Comparison of ENCODE assay signal across 14 cellular contexts in the genomic region with DNA sequence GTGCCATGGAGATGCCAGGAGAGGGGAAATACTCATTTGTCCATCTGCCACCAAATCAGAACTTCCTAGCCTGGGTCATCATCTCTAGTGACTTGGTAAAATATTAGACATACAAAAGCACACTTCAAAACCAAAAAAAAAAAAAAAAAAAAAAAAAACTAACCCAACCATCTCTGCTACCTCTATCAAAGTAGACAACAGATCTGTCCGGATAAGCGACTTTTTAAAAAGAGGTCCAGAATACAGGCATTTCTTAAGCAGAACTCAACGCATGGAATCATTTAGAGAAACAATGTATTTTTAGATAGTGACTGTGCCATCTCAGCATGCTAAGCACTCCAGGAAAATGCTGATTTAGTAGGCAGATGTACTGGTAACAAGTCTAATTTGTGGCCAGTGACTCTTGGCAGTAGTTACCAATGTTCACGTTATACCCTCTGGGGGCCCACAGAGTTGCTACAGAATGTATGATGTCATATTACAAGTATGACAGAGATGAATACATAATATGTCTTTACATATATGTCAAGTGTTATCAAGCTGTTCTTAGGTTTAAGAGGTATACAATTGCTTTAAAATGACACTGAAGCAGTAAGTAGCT.
DNase-seq lines count a peak whose midpoint lies in the region; ATAC-seq and TF ChIP-seq lines count a peak whose summit lies in the region.
"Had no signal": no experiment of that assay in that cellular context is flagged by ENCODE, and none has a peak within 500 bp of the region (broad histone marks: within the 10 kb centered on the region; RNA-seq: fewer than 3 reads in every experiment).

No MANE protein-coding gene starts in this region.

- H3K4me3 ChIP-seq in left ventricle myocardium inferior (no peak overlapping the region), epithelial cell of esophagus (ENCODE audit: low read length) (no peak overlapping the region), Caco-2 (ENCODE audit: low read depth, low read length) (no peak overlapping the region)
- H3K4me3 ChIP-seq: vagina had no signal

- no peak overlapping the region for H3K27ac ChIP-seq in left ventricle myocardium inferior (replicated peaks)
- H3K27ac ChIP-seq: vagina had no signal

- POLR2A ChIA-PET in Caco-2 (lab: Charles Lee) = no interaction called here

- H3K36me3 Mint-ChIP-seq in stimulated activated effector memory CD8-positive, alpha-beta T cell treated with anti-CD3 and anti-CD28 coated beads, Interleukin-12 subunit alpha, Interleukin-12 subunit beta, amount 100 ng/mL, for 72 hours = peaks cover 74% of the 10 kb centered on the region
- H3K36me3 Mint-ChIP-seq in Caco-2 (ENCODE audit: insufficient read depth, unreplicated experiment) = peaks cover 27% of the 10 kb centered on the region

- TF ChIP-seq CTCF in left ventricle myocardium inferior (IDR thresholded peaks at IDR 0.05; ENCODE audit: borderline replicate concordance) = no peak
- no peak for TF ChIP-seq CTCF in epithelial cell of esophagus (IDR thresholded peaks at IDR 0.05; ENCODE audit: insufficient read depth, low read depth, low read length, missing control alignments)
- no peak for TF ChIP-seq CTCF in Caco-2 (IDR thresholded peaks at IDR 0.05; ENCODE audit: insufficient read depth in 1 of 2, low read depth in 1 of 2, low read length in 1 of 2, severe bottlenecking in 1 of 2, unreplicated experiment in 1 of 2)

- H3K4me1 ChIP-seq in left ventricle myocardium inferior (peaks cover 56% of the 10 kb centered on the region), Caco-2 (no peaks in the 10 kb centered on the region)

- no peaks in the 10 kb centered on the region for H3K9me3 Mint-ChIP-seq in stimulated activated effector memory CD8-positive, alpha-beta T cell treated with anti-CD3 and anti-CD28 coated beads, Interleukin-12 subunit alpha, Interleukin-12 subunit beta, amount 100 ng/mL, for 72 hours
- H3K9me3 Mint-ChIP-seq in Caco-2 (ENCODE audit: unreplicated experiment) = no peaks in the 10 kb centered on the region

- DNase-seq in Right ventricle myocardium superior = no peak
- no peak for DNase-seq in left ventricle myocardium inferior
- DNase-seq in NCI-H226 = peak; percentile 31
- peak; percentile 9 for DNase-seq in epithelial cell of esophagus (ENCODE audit: low read depth)
- no peak for DNase-seq in stimulated activated effector memory CD8-positive, alpha-beta T cell treated with anti-CD3 and anti-CD28 coated beads, Interleukin-12 subunit alpha, Interleukin-12 subunit beta, amount 100 ng/mL, for 72 hours (ENCODE audit: low spot score in 2 of 2)
- no peak for DNase-seq in Caco-2
- DNase-seq: activated CD4-positive, CD25-positive, alpha-beta regulatory T cell; activated gamma-delta T cell treated with Interleukin-2 at 50 U/mL for 16 hours; C1 segment of cervical spinal cord; dermis blood vessel endothelial cell; stimulated activated CD4-positive, alpha-beta T cell treated with anti-CD3 and anti-CD28 coated beads, Interleukin-12 subunit alpha, Interleukin-12 subunit beta, amount 100 ng/mL, for 4 hours had no signal

- CTCF ChIA-PET in Caco-2 (lab: Charles Lee) = interaction anchor here (0.7 kb wide), 1 partner anchor 19 kb away, joined by 4 read pairs; no protein-coding TSS in a partner anchor

- H3K27me3 Mint-ChIP-seq in Caco-2 (ENCODE audit: insufficient read depth, unreplicated experiment) = no peaks in the 10 kb centered on the region

- H3K27ac Mint-ChIP-seq in stimulated activated effector memory CD8-positive, alpha-beta T cell treated with anti-CD3 and anti-CD28 coated beads, Interleukin-12 subunit alpha, Interleukin-12 subunit beta, amount 100 ng/mL, for 72 hours = no peak overlapping the region
- no peak overlapping the region for H3K27ac Mint-ChIP-seq in Caco-2 (ENCODE audit: unreplicated experiment)

- no peaks in the 10 kb centered on the region for H3K27me3 ChIP-seq in left ventricle myocardium inferior (ENCODE audit: low read depth)
- no peaks in the 10 kb centered on the region for H3K27me3 ChIP-seq in Caco-2 (replicated peaks; ENCODE audit: control insufficient read depth, insufficient read depth, low read length)
- H3K27me3 ChIP-seq: vagina had no signal

- peaks cover 8% of the 10 kb centered on the region for H3K4me1 Mint-ChIP-seq in stimulated activated effector memory CD8-positive, alpha-beta T cell treated with anti-CD3 and anti-CD28 coated beads, Interleukin-12 subunit alpha, Interleukin-12 subunit beta, amount 100 ng/mL, for 72 hours
- no peaks in the 10 kb centered on the region for H3K4me1 Mint-ChIP-seq in Caco-2 (ENCODE audit: low read depth, unreplicated experiment)

- no peak overlapping the region for H3K4me3 Mint-ChIP-seq in stimulated activated effector memory CD8-positive, alpha-beta T cell treated with anti-CD3 and anti-CD28 coated beads, Interleukin-12 subunit alpha, Interleukin-12 subunit beta, amount 100 ng/mL, for 72 hours
- H3K4me3 Mint-ChIP-seq in Caco-2 (ENCODE audit: unreplicated experiment) = no peak overlapping the region

- peak; percentile 12 for ATAC-seq in Right ventricle myocardium superior (ENCODE audit: poor library complexity)
- peak; percentile 85 for ATAC-seq in stimulated activated effector memory CD8-positive, alpha-beta T cell treated with anti-CD3 and anti-CD28 coated beads, Interleukin-12 subunit alpha, Interleukin-12 subunit beta, amount 100 ng/mL, for 72 hours
- no peak for ATAC-seq in GM18498 (IDR thresholded peaks at IDR 0.05; ENCODE audit: unreplicated experiment)
- no peak for ATAC-seq in HG03432 (IDR thresholded peaks at IDR 0.05; ENCODE audit: unreplicated experiment)

- H3K9me3 ChIP-seq in left ventricle myocardium inferior (replicated peaks) (no peaks in the 10 kb centered on the region), Caco-2 (no peaks in the 10 kb centered on the region)
- H3K9me3 ChIP-seq: vagina had no signal

- H3K36me3 ChIP-seq in left ventricle myocardium inferior = peaks cover 22% of the 10 kb centered on the region
- peaks cover 1% of the 10 kb centered on the region for H3K36me3 ChIP-seq in Caco-2 (ENCODE audit: control insufficient read depth, insufficient read depth, low read length)

- BruUV-seq in Caco-2 (replicated peaks; lab: Mats Ljungman, UMichigan) = no TSS peak

- intact Hi-C loops in Right ventricle myocardium superior (cut with DNase I) (no loop called here), left ventricle myocardium inferior (cut with micrococcal nuclease) (no loop called here), Caco-2 (cut with micrococcal nuclease; ENCODE audit: unreplicated experiment) (no loop called here)

Comparison
In these comparisons a context has a peak if more than half of its experiments do, and no peak if none do; other contexts are left out.
1. ATAC-seq: peak in Right ventricle myocardium superior (single experiment) and stimulated activated effector memory CD8-positive, alpha-beta T cell treated with anti-CD3 and anti-CD28 coated beads, Interleukin-12 subunit alpha, Interleukin-12 subunit beta, amount 100 ng/mL, for 72 hours (single experiment); none in GM18498 (single experiment) and HG03432 (single experiment).
2. DNase-seq: peak in NCI-H226 (single experiment) and epithelial cell of esophagus (single experiment); none in Right ventricle myocardium superior (single experiment), left ventricle myocardium inferior (single experiment), stimulated activated effector memory CD8-positive, alpha-beta T cell treated with anti-CD3 and anti-CD28 coated beads, Interleukin-12 subunit alpha, Interleukin-12 subunit beta, amount 100 ng/mL, for 72 hours (0 of 2) and Caco-2 (0 of 2).